13 cellular contexts compared by ENCODE assay signal in genomic region chr1:209095627-209096595, GRCh38.
DNase-seq lines count a peak whose midpoint lies in the region; ATAC-seq and TF ChIP-seq lines count a peak whose summit lies in the region.
"Had no signal": no experiment of that assay in that cellular context is flagged by ENCODE, and none has a peak within 500 bp of the region (broad histone marks: within the 10 kb centered on the region; RNA-seq: fewer than 3 reads in every experiment).

No MANE protein-coding gene starts in this region.

- TF ChIP-seq CTCF in fibroblast of lung (conservative IDR thresholded peaks at IDR 0.05 in 1 of 2, IDR thresholded peaks at IDR 0.05 in 1 of 2; ENCODE audit: low read depth in 1 of 2, low read length in 2 of 2), result no peak

- no peaks in the 10 kb centered on the region for H3K36me3 Mint-ChIP-seq in immature natural killer cell

- H3K79me2 ChIP-seq in fibroblast of lung (ENCODE audit: control insufficient read depth, insufficient read depth, low read length), result no peaks in the 10 kb centered on the region

- no peak overlapping the region for H3K27ac ChIP-seq in fibroblast of lung (ENCODE audit: insufficient read depth, low read length)
- H3K27ac ChIP-seq: thoracic aorta had no signal

- no peak overlapping the region for H3K4me3 Mint-ChIP-seq in immature natural killer cell

- H3K36me3 ChIP-seq in fibroblast of lung (ENCODE audit: control insufficient read depth, insufficient read depth, low read length), result no peaks in the 10 kb centered on the region
- H3K36me3 ChIP-seq: thoracic aorta had no signal

- H3K9me3 ChIP-seq in fibroblast of lung (ENCODE audit: control insufficient read depth, insufficient read depth, low read depth, low read length), result no peaks in the 10 kb centered on the region
- H3K9me3 ChIP-seq: thoracic aorta had no signal

- no peak overlapping the region for H2AFZ ChIP-seq in fibroblast of lung (ENCODE audit: low read length)

- no peak overlapping the region for H3K4me3 ChIP-seq in fibroblast of lung (replicated peaks in 1 of 4; ENCODE audit: control extremely low read depth in 1 of 4, insufficient read depth in 1 of 4, low read depth in 3 of 4, low read length in 4 of 4)
- H3K4me3 ChIP-seq: thoracic aorta had no signal

- H3K27me3 ChIP-seq in fibroblast of lung (ENCODE audit: control insufficient read depth, insufficient read depth, low read length), result peaks cover 2% of the 10 kb centered on the region

- H3K4me1 ChIP-seq in fibroblast of lung (ENCODE audit: control insufficient read depth, extremely low read depth, insufficient read depth, low read length), result no peaks in the 10 kb centered on the region

- H3K27me3 Mint-ChIP-seq in immature natural killer cell (ENCODE audit: low read depth in 3 of 3), result no peaks in the 10 kb centered on the region

- no peaks in the 10 kb centered on the region for H3K4me1 Mint-ChIP-seq in immature natural killer cell

- DNase-seq in 8988T, result peak; percentile 46
- peak; percentile 51 to 86 for DNase-seq in NCI-H446 (lab: John Stamatoyannopoulos, UW)
- DNase-seq in fibroblast of lung (ENCODE audit: low read depth in 2 of 2), result peak; percentile 59 to 88
- DNase-seq in immature natural killer cell, result no peak
- no peak for DNase-seq in NCI-H2081 (lab: John Stamatoyannopoulos, UW)
- no peak for DNase-seq in SIG-M5 treated with dmso at 0.1 percent for 504 hours (lab: John Stamatoyannopoulos, UW; ENCODE audit: unreplicated experiment)
- no peak for DNase-seq in COLO668 (lab: John Stamatoyannopoulos, UW; ENCODE audit: unreplicated experiment)
- DNase-seq: activated CD4-positive, alpha-beta T cell treated with anti-CD3 and anti-CD28 coated beads for 1 hour; anterior cingulate cortex; NCI-H748 treated with DMSO at 0.1 percent for 48 hours; stimulated activated CD4-positive, alpha-beta T cell treated with anti-CD3 and anti-CD28 coated beads, Interleukin-12 subunit alpha, Interleukin-12 subunit beta, amount 100 ng/mL, for 4 hours had no signal

- no peak overlapping the region for H3K4me2 ChIP-seq in fibroblast of lung (ENCODE audit: extremely low read depth, insufficient read depth, low read length)

- H3K9ac ChIP-seq in fibroblast of lung (ENCODE audit: insufficient read depth, low read length), result no peak overlapping the region

- peaks cover 0 to 7% (median under 1%) of the 10 kb centered on the region in 6 donors for H3K9me3 Mint-ChIP-seq in immature natural killer cell

- H4K20me1 ChIP-seq in fibroblast of lung (ENCODE audit: control insufficient read depth, extremely low read depth, insufficient read depth, low read length), result no peaks in the 10 kb centered on the region

- ATAC-seq in GM19452 (IDR thresholded peaks at IDR 0.05; ENCODE audit: unreplicated experiment), result peak; percentile 57

- H3K27ac Mint-ChIP-seq in immature natural killer cell, result no peak overlapping the region

Comparison
In these comparisons a context has a peak if more than half of its experiments do, and no peak if none do; other contexts are left out.
1. DNase-seq: peak in 8988T (single experiment), NCI-H446 (2 of 2) and fibroblast of lung (2 of 2); none in immature natural killer cell (0 of 3), NCI-H2081 (0 of 2), SIG-M5 treated with dmso at 0.1 percent for 504 hours (single experiment) and COLO668 (single experiment).